10 cellular contexts compared by ENCODE assay signal in genomic region chr12:127355061-127355820, GRCh38.
DNase-seq lines count a peak whose midpoint lies in the region; ATAC-seq, FAIRE-seq and TF ChIP-seq lines count a peak whose summit lies in the region.
"Had no signal": no experiment of that assay in that cellular context is flagged by ENCODE, and none has a peak within 500 bp of the region (broad histone marks: within the 10 kb centered on the region; RNA-seq: fewer than 3 reads in every experiment).

No MANE protein-coding gene starts in this region.

- POLR2A ChIA-PET in A673 (lab: Charles Lee; ENCODE audit: low non-redundant PET), result no interaction called here

- no peaks in the 10 kb centered on the region for H3K4me1 ChIP-seq in A673 (ENCODE audit: insufficient read depth, low read length, poor library complexity, severe bottlenecking)

- no peaks in the 10 kb centered on the region for H3K36me3 ChIP-seq in A673 (ENCODE audit: insufficient read depth, low read length, poor library complexity, severe bottlenecking)

- H3K9me3 ChIP-seq in A673 (ENCODE audit: low read depth, low read length, poor library complexity, severe bottlenecking), result peaks cover 5% of the 10 kb centered on the region

- ATAC-seq in GM18868 (IDR thresholded peaks at IDR 0.05; ENCODE audit: unreplicated experiment), result no peak

- CTCF ChIA-PET in A673 (lab: Charles Lee), result interaction anchor here (0.7 to 1.3 kb wide), 2 partner anchors 48 to 446 kb away, joined by 3 read pairs; no protein-coding TSS in a partner anchor

- BruUV-seq in A673 (replicated peaks; lab: Mats Ljungman, UMichigan), result no TSS peak

- TF ChIP-seq CTCF in A673 (conservative IDR thresholded peaks at IDR 0.05; ENCODE audit: low read depth, low read length) (peak; percentile 63), GM12873 (IDR thresholded peaks at IDR 0.05; ENCODE audit: insufficient read depth, low read depth, low read length, missing control alignments) (peak; percentile 51), foreskin fibroblast (IDR thresholded peaks at IDR 0.05; ENCODE audit: low read depth, low read length) (peak; percentile 68)

- DNase-seq in A673 (ENCODE audit: low spot score) (peak; percentile 44), RCC 7860 (ENCODE audit: low spot score) (peak; percentile 6), foreskin fibroblast (peak; percentile 29 to 79), NCI-H526 treated with DMSO at 0.1 percent for 48 hours (lab: John Stamatoyannopoulos, UW) (no peak), posterior vena cava (ENCODE audit: low spot score) (no peak)
- DNase-seq in activated CD4-positive, CD25-positive, alpha-beta regulatory T cell treated with anti-CD3 and anti-CD28 coated beads, Interleukin-2, amount 50 U/mL, for 72 hours, result no peak
- DNase-seq: stimulated activated CD4-positive, alpha-beta T cell treated with anti-CD3 and anti-CD28 coated beads, Interleukin-1b, Interleukin-23, amount 100 ng/mL, for 48 hours had no signal

- H3K4me3 ChIP-seq in A673 (ENCODE audit: low read depth, low read length, poor library complexity, severe bottlenecking) (no peak overlapping the region), foreskin fibroblast (ENCODE audit: low read depth in 1 of 2, low read length in 2 of 2) (no peak overlapping the region)

- FAIRE-seq in RCC 7860 (lab: Jason Lieb, UNC), result no peak

- no peaks in the 10 kb centered on the region for H3K27me3 ChIP-seq in A673 (replicated peaks; ENCODE audit: insufficient read depth, low read depth, low read length, poor library complexity)

- no peak overlapping the region for H3K27ac ChIP-seq in A673 (ENCODE audit: low read depth, low read length, poor library complexity, severe bottlenecking)
- H3K27ac ChIP-seq: HL-60 had no signal

- intact Hi-C loops in A673 (cut with micrococcal nuclease; ENCODE audit: unreplicated experiment) (no loop called here), posterior vena cava (cut with DNase I) (loop anchor here in 1 of 2 donors (5.0 kb wide), 1 partner anchor 967 kb away; no protein-coding TSS in a partner anchor)

Comparison
In these comparisons a context has a peak if more than half of its experiments do, and no peak if none do; other contexts are left out.
1. DNase-seq: peak in A673 (single experiment), RCC 7860 (single experiment) and foreskin fibroblast (2 of 2); none in activated CD4-positive, CD25-positive, alpha-beta regulatory T cell treated with anti-CD3 and anti-CD28 coated beads, Interleukin-2, amount 50 U/mL, for 72 hours (single experiment), NCI-H526 treated with DMSO at 0.1 percent for 48 hours (single experiment) and posterior vena cava (single experiment).
2. Peak in every context shown above with its lines, with median percentiles within 50 percentile points of each other: CTCF ChIP-seq.